In the genomic region with DNA sequence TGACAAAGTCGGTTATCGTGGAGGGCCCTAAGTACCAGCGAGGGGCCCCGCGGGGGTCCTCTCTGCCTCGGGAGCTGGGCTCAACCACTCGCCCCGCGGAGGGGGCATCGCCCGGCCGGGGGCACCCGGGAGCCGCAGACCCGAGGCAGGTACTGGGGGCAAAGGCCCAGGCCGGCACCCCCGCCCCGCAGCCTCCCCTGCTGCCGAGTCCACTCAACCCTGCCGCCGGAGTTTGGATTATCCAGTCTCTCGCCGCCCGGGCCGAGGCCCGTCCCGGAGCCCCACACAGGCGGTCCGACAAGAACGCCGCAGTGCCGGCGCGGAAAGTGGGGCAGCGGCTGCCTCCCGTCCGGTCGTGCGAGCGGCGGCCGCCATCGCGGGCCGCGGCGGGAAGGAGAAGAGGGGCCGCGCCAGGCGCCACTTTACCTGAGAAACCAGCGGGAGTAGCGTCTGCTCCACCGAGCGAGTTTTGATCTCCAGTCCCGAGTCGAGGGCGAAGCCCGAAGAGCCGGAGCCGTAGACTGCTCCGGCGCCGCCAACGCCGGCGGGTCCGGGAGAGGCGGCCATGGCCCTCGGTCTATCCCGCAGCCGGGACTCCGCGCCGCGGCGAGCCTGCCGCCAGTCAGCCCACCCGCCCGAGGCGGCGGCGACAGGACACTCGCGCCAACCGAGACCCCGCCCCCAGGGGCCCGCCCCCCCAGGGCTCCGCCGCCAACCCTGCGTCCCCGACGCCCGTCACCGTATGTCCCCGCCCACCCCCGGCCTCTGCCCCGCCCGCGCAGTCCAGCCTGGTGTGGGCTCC, we compare ENCODE assay signal across 8 cellular contexts. TPM values are rescaled to one million over a fixed set of nuclear protein-coding genes. Genes with fewer than 3 reads are reported as not detected.
A peak's percentile ranks its signal among the peaks of the same experiment; 100 is the strongest.
DNase-seq lines count a peak whose midpoint lies in the region; ATAC-seq and TF ChIP-seq lines count a peak whose summit lies in the region.

CTNNAL1 (minus strand) TSS at position 624 of the 802 bp plus-strand sequence; CDS start at position 567, 57 bp downstream.

- CTCF ChIA-PET in AG04449 (lab: Yijun Ruan, JAX): no interaction called here
- CTCF ChIA-PET in activated CD4-positive, alpha-beta T cell treated with anti-CD3 and anti-CD28 coated beads, Interleukin-2, amount 10 ng/mL, durations not matched to agents 7 days and 5 days (lab: Charles Lee): no interaction called here

- H3K4me3 ChIP-seq in AG04449 (ENCODE audit: low read depth, low read length) (peak within 1 kb of the TSS; percentile 80), liver (ENCODE audit: low read depth in 1 of 3, low read length in 3 of 3) (peak within 1 kb of the TSS; percentile 65 to 88 (median 86))

- H3K27ac Mint-ChIP-seq in activated CD4-positive, alpha-beta T cell treated with anti-CD3 and anti-CD28 coated beads, Interleukin-2, amount 10 ng/mL, durations not matched to agents 7 days and 5 days: peak within 1 kb of the TSS; percentile 91

- no peaks in the 10 kb centered on the region for H3K9me3 ChIP-seq in liver (ENCODE audit: control insufficient read depth in 4 of 4, low read length in 3 of 4)

- TF ChIP-seq CTCF in AG04449 (IDR thresholded peaks at IDR 0.05; ENCODE audit: insufficient read depth, low read length, missing control alignments) (no peak), liver (IDR thresholded peaks at IDR 0.05; ENCODE audit: low read depth, low read length, missing input control) (no peak)

- TF ChIP-seq RAD21 in liver (IDR thresholded peaks at IDR 0.05): no peak

- peaks cover 36% of the 10 kb centered on the region for H3K4me1 Mint-ChIP-seq in activated CD4-positive, alpha-beta T cell treated with anti-CD3 and anti-CD28 coated beads, Interleukin-2, amount 10 ng/mL, durations not matched to agents 7 days and 5 days

- no peak for DNase-seq in AG04449 (ENCODE audit: low read depth, low spot score)
- DNase-seq in NCI-H2227 (lab: John Stamatoyannopoulos, UW; ENCODE audit: unreplicated experiment): peak; percentile 89
- DNase-seq in activated CD4-positive, alpha-beta T cell treated with anti-CD3 and anti-CD28 coated beads, Interleukin-2, amount 10 ng/mL, durations not matched to agents 7 days and 5 days: peak; percentile 86
- peak; percentile 62 for DNase-seq in dedifferentiated amniotic fluid mesenchymal stem cell (ENCODE audit: extremely low spot score)
- peak; percentile 76 to 81 for DNase-seq in stimulated activated CD4-positive, alpha-beta T cell treated with anti-CD3 and anti-CD28 coated beads, Interleukin-4, amount 100 ng/mL, for 4 hours

- H3K36me3 Mint-ChIP-seq in activated CD4-positive, alpha-beta T cell treated with anti-CD3 and anti-CD28 coated beads, Interleukin-2, amount 10 ng/mL, durations not matched to agents 7 days and 5 days (ENCODE audit: low read depth): peaks cover 5% of the 10 kb centered on the region

- under 1% methylated on average over 99 of the region's 99 CpGs for WGBS in liver

- peaks cover 6% of the 10 kb centered on the region for H3K27me3 Mint-ChIP-seq in activated CD4-positive, alpha-beta T cell treated with anti-CD3 and anti-CD28 coated beads, Interleukin-2, amount 10 ng/mL, durations not matched to agents 7 days and 5 days

- peaks cover 4 to 26% (median 11%) of the 10 kb centered on the region in 4 donors for H3K4me1 ChIP-seq in liver (ENCODE audit: control insufficient read depth in 4 of 4, insufficient read depth in 4 of 4, low read length in 3 of 4)

- peak within 1 kb of the TSS; percentile 88 to 90 for H3K27ac ChIP-seq in liver (ENCODE audit: low read depth in 1 of 2, low read length in 2 of 2)

- H3K9me3 Mint-ChIP-seq in activated CD4-positive, alpha-beta T cell treated with anti-CD3 and anti-CD28 coated beads, Interleukin-2, amount 10 ng/mL, durations not matched to agents 7 days and 5 days: no peaks in the 10 kb centered on the region

- ATAC-seq in GM18870 (IDR thresholded peaks at IDR 0.05; ENCODE audit: unreplicated experiment) (peak; percentile 36), HG03103 (IDR thresholded peaks at IDR 0.05; ENCODE audit: low read depth, unreplicated experiment) (peak; percentile 50)

- POLR2A ChIA-PET in AG04449 (lab: Yijun Ruan, JAX): interaction anchor here (0.6 kb wide), 1 partner anchor 144 kb away, joined by 4 read pairs; no protein-coding TSS in a partner anchor
- POLR2A ChIA-PET in activated CD4-positive, alpha-beta T cell treated with anti-CD3 and anti-CD28 coated beads, Interleukin-2, amount 10 ng/mL, durations not matched to agents 7 days and 5 days (lab: Charles Lee): no interaction called here

- H3K27me3 ChIP-seq in liver (ENCODE audit: control insufficient read depth in 4 of 4, insufficient read depth in 4 of 4, low read length in 3 of 4): no peaks in the 10 kb centered on the region

- peak within 1 kb of the TSS; percentile 94 for H3K4me3 Mint-ChIP-seq in activated CD4-positive, alpha-beta T cell treated with anti-CD3 and anti-CD28 coated beads, Interleukin-2, amount 10 ng/mL, durations not matched to agents 7 days and 5 days

- H3K36me3 ChIP-seq in liver (ENCODE audit: control insufficient read depth in 4 of 4, insufficient read depth in 3 of 4, low read depth in 1 of 4, low read length in 3 of 4): no peaks in the 10 kb centered on the region

- H3K9ac ChIP-seq in liver (ENCODE audit: low read depth in 1 of 2, low read length in 2 of 2): peak within 1 kb of the TSS; percentile 60 to 85

TF ChIP-seq in liver, 16 proteins besides CTCF, POLR2A, EP300 and RAD21:
- TF ChIP-seq TAF1 (conservative IDR thresholded peaks at IDR 0.05) (no peak), YY1 (IDR thresholded peaks at IDR 0.05) (no peak), NR2F2 (IDR thresholded peaks at IDR 0.05) (no peak), FOXA2 (IDR thresholded peaks at IDR 0.05) (no peak), EGR1 (IDR thresholded peaks at IDR 0.05; ENCODE audit: low read depth in 2 of 2) (no peak), HNF4A (conservative IDR thresholded peaks at IDR 0.05) (no peak), HNF4G (IDR thresholded peaks at IDR 0.05) (no peak), GABPA (IDR thresholded peaks at IDR 0.05 in 1 of 2, conservative IDR thresholded peaks at IDR 0.05 in 1 of 2) (no peak), FOXA1 (IDR thresholded peaks at IDR 0.05) (no peak), SP1 (IDR thresholded peaks at IDR 0.05) (no peak), REST (IDR thresholded peaks at IDR 0.05) (no peak), JUND (IDR thresholded peaks at IDR 0.05) (no peak), MAX (IDR thresholded peaks at IDR 0.05) (no peak), RXRA (IDR thresholded peaks at IDR 0.05) (no peak)
- TF ChIP-seq, protein P1, sequence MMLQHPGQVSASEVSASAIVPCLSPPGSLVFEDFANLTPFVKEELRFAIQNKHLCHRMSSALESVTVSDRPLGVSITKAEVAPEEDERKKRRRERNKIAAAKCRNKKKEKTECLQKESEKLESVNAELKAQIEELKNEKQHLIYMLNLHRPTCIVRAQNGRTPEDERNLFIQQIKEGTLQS (IDR thresholded peaks at IDR 0.05): no peak
- TF ChIP-seq, protein P2, sequence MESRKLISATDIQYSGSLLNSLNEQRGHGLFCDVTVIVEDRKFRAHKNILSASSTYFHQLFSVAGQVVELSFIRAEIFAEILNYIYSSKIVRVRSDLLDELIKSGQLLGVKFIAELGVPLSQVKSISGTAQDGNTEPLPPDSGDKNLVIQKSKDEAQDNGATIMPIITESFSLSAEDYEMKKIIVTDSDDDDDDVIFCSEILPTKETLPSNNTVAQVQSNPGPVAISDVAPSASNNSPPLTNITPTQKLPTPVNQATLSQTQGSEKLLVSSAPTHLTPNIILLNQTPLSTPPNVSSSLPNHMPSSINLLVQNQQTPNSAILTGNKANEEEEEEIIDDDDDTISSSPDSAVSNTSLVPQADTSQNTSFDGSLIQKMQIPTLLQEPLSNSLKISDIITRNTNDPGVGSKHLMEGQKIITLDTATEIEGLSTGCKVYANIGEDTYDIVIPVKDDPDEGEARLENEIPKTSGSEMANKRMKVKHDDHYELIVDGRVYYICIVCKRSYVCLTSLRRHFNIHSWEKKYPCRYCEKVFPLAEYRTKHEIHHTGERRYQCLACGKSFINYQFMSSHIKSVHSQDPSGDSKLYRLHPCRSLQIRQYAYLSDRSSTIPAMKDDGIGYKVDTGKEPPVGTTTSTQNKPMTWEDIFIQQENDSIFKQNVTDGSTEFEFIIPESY (IDR thresholded peaks at IDR 0.05): no peak

RNA-seq across cellular contexts. Expression of gene CTNNAL1, which starts in this region (rescaled TPM):
- total RNA-seq in activated CD4-positive, alpha-beta T cell treated with anti-CD3 and anti-CD28 coated beads, Interleukin-2, amount 10 ng/mL, durations not matched to agents 7 days and 5 days: 10 to 100 TPM; 12.5 to 14.0 TPM
- total RNA-seq in liver: 10 to 100 TPM; 10.5 to 31.5 TPM
- 10 to 100 TPM; 14.4 to 22.8 TPM for polyA plus RNA-seq in liver
